In genomic region chr4:131207589-131207988, GRCh38 we compare ENCODE assay signal across 27 cellular contexts.
"Had no signal": no experiment of that assay in that cellular context is flagged by ENCODE, and none has a peak within 500 bp of the region (broad histone marks: within the 10 kb centered on the region; RNA-seq: fewer than 3 reads in every experiment).

No MANE protein-coding gene starts in this region.

- ATAC-seq: activated T-helper 17 cell treated with anti-CD3 and anti-CD28 coated beads, Interleukin-2, amount 50 U/mL, for 72 hours; PC-3; T-cell had no signal

- H3K9me3 Mint-ChIP-seq: activated CD4-positive, alpha-beta T cell treated with anti-CD3 and anti-CD28 coated beads, Interleukin-2, amount 10 ng/mL, durations not matched to agents 7 days and 5 days; activated naive CD4-positive, alpha-beta T cell treated with anti-CD3 and anti-CD28 coated beads for 36 hours; activated T-helper 17 cell treated with anti-CD3 and anti-CD28 coated beads, Interleukin-2, amount 50 U/mL, for 72 hours had no signal

- H3K36me3 ChIP-seq: brain microvascular endothelial cell, cardiac muscle cell had no signal

- H3K27ac Mint-ChIP-seq: activated CD4-positive, alpha-beta memory T cell treated with anti-CD3 and anti-CD28 coated beads for 36 hours; activated CD4-positive, alpha-beta T cell treated with anti-CD3 and anti-CD28 coated beads, Interleukin-2, amount 10 ng/mL, durations not matched to agents 7 days and 5 days; activated naive CD4-positive, alpha-beta T cell treated with anti-CD3 and anti-CD28 coated beads for 36 hours; activated naive CD8-positive, alpha-beta T cell; activated T-helper 17 cell treated with anti-CD3 and anti-CD28 coated beads, Interleukin-2, amount 50 U/mL, for 72 hours; T-cell had no signal

- H3K4me3 ChIP-seq: cardiac muscle cell had no signal

- H3K27me3 Mint-ChIP-seq: activated CD4-positive, alpha-beta memory T cell treated with anti-CD3 and anti-CD28 coated beads for 36 hours; activated CD4-positive, alpha-beta T cell treated with anti-CD3 and anti-CD28 coated beads, Interleukin-2, amount 10 ng/mL, durations not matched to agents 7 days and 5 days; activated naive CD8-positive, alpha-beta T cell; activated T-helper 17 cell treated with anti-CD3 and anti-CD28 coated beads, Interleukin-2, amount 50 U/mL, for 72 hours; T-cell had no signal

- H3K4me3 Mint-ChIP-seq: activated CD4-positive, alpha-beta memory T cell treated with anti-CD3 and anti-CD28 coated beads for 36 hours; activated CD4-positive, alpha-beta T cell treated with anti-CD3 and anti-CD28 coated beads, Interleukin-2, amount 10 ng/mL, durations not matched to agents 7 days and 5 days; activated naive CD4-positive, alpha-beta T cell treated with anti-CD3 and anti-CD28 coated beads for 36 hours; activated naive CD8-positive, alpha-beta T cell; activated T-helper 17 cell treated with anti-CD3 and anti-CD28 coated beads, Interleukin-2, amount 50 U/mL, for 72 hours; T-cell had no signal

- H3K4me1 Mint-ChIP-seq: activated CD4-positive, alpha-beta T cell treated with anti-CD3 and anti-CD28 coated beads, Interleukin-2, amount 10 ng/mL, durations not matched to agents 7 days and 5 days; activated T-helper 17 cell treated with anti-CD3 and anti-CD28 coated beads, Interleukin-2, amount 50 U/mL, for 72 hours; T-cell had no signal

- H3K36me3 Mint-ChIP-seq: activated CD4-positive, alpha-beta memory T cell treated with anti-CD3 and anti-CD28 coated beads for 36 hours; activated naive CD8-positive, alpha-beta T cell; T-cell had no signal

- H3K27me3 ChIP-seq: brain microvascular endothelial cell, cardiac muscle cell had no signal

- H3K27ac ChIP-seq: brain microvascular endothelial cell, cardiac muscle cell, VCaP had no signal

- DNase-seq: activated CD4-positive, alpha-beta memory T cell treated with anti-CD3 and anti-CD28 coated beads for 36 hours; activated CD4-positive, alpha-beta T cell treated with anti-CD3 and anti-CD28 coated beads, Interleukin-2, amount 10 ng/mL, durations not matched to agents 7 days and 5 days; activated CD4-positive, CD25-positive, alpha-beta regulatory T cell; activated CD8-positive, alpha-beta memory T cell treated with anti-CD3 and anti-CD28 coated beads for 24 hours; activated gamma-delta T cell; activated naive CD4-positive, alpha-beta T cell treated with anti-CD3 and anti-CD28 coated beads for 36 hours; activated T-cell treated with anti-CD3 and anti-CD28 coated beads, Interleukin-2, amount 50 U/mL, for 48 hours; amygdala; brain microvascular endothelial cell; Kasumi-1; KBM-7; NCI-H1048; NCI-H146; NCI-H1930; NCI-H2171 treated with DMSO at 0.1 percent for 48 hours; NCI-H345; NCI-H510A; NCI-H526 treated with DMSO at 0.1 percent for 48 hours; PC-3; SHP77 treated with DMSO at 0.1 percent for 48 hours; T-cell; T-helper 2 cell; T1000 had no signal
